Comparison of ENCODE assay signal across 15 cellular contexts in the genomic region with DNA sequence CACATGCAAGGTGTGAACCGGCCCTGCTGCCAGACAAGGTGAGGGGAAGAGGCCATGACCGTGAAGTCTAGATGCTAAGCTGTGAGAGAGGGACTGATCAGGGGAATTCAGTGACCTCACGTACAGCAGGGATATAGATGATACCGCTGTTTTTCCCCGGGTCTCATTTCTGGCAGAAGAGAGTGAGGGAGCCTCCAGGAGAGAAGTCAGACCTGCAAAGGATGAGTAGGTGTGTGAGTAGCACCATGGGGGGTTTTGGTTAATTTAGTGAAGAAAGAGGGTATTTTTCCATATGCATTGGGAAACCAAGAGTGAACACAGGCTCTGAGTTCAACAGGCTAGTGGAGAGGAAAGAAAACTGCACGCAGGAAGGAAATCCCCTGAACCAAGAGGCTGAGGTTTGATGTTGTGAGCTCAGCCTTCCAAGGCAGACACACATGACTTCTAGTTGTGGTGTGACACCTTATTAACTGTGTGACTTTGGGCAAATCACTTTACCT.
DNase-seq lines count a peak whose midpoint lies in the region; ATAC-seq, FAIRE-seq and TF ChIP-seq lines count a peak whose summit lies in the region.
"Had no signal": no experiment of that assay in that cellular context is flagged by ENCODE, and none has a peak within 500 bp of the region (broad histone marks: within the 10 kb centered on the region; RNA-seq: fewer than 3 reads in every experiment).

No MANE protein-coding gene starts in this region.

- H3K36me3 ChIP-seq in CD8-positive, alpha-beta T cell (ENCODE audit: insufficient read depth, low read length): no peaks in the 10 kb centered on the region
- H3K36me3 ChIP-seq: adrenal gland, vagina had no signal

- POLR2A ChIA-PET in CD8-positive, alpha-beta T cell (lab: Charles Lee): no interaction called here

- TF ChIP-seq CTCF in CD8-positive, alpha-beta T cell (IDR thresholded peaks at IDR 0.05): no peak

- H3K27me3 Mint-ChIP-seq in CD8-positive, alpha-beta T cell (ENCODE audit: low read depth): no peaks in the 10 kb centered on the region

- ATAC-seq in CD8-positive, alpha-beta T cell: peak; percentile 56
- ATAC-seq in GM18909 (IDR thresholded peaks at IDR 0.05; ENCODE audit: poor library complexity, unreplicated experiment) (peak; percentile 57), HG02642 (IDR thresholded peaks at IDR 0.05; ENCODE audit: poor library complexity, unreplicated experiment) (peak; percentile 62)

- H3K27ac ChIP-seq in CD8-positive, alpha-beta T cell (ENCODE audit: low read depth, low read length): no peak overlapping the region
- H3K27ac ChIP-seq: adrenal gland, vagina had no signal

- CTCF ChIA-PET in CD8-positive, alpha-beta T cell (lab: Charles Lee): no interaction called here

- peaks cover 2% of the 10 kb centered on the region for H3K9me3 Mint-ChIP-seq in CD8-positive, alpha-beta T cell

- H3K4me3 Mint-ChIP-seq in CD8-positive, alpha-beta T cell: no peak overlapping the region

- no peaks in the 10 kb centered on the region for H3K27me3 ChIP-seq in CD8-positive, alpha-beta T cell (ENCODE audit: insufficient read depth, low read length)
- H3K27me3 ChIP-seq: adrenal gland, vagina had no signal

- no peak overlapping the region for H3K27ac Mint-ChIP-seq in CD8-positive, alpha-beta T cell

- DNase-seq in CD8-positive, alpha-beta T cell: no peak
- peak; percentile 46 for DNase-seq in Jurkat, Clone E6-1 (ENCODE audit: low read depth, low spot score)
- DNase-seq in GM19239 (ENCODE audit: insufficient read length, low spot score): no peak
- DNase-seq in head of caudate nucleus: no peak
- DNase-seq in NCI-H1436 treated with DMSO at 0.1 percent for 48 hours (lab: John Stamatoyannopoulos, UW): no peak
- no peak for DNase-seq in G401 (ENCODE audit: low spot score)
- DNase-seq: activated CD4-positive, alpha-beta T cell treated with anti-CD3 and anti-CD28 coated beads for 1 hour; adrenal gland; KBM-7; mesendoderm; NCI-H2171 treated with DMSO at 0.1 percent for 48 hours; Right ventricle myocardium superior had no signal

- H3K9me3 ChIP-seq in CD8-positive, alpha-beta T cell (ENCODE audit: low read length): no peaks in the 10 kb centered on the region
- H3K9me3 ChIP-seq: adrenal gland, vagina had no signal

- H3K4me1 ChIP-seq in CD8-positive, alpha-beta T cell (ENCODE audit: insufficient read depth, low read length): no peaks in the 10 kb centered on the region
- H3K4me1 ChIP-seq: adrenal gland, vagina had no signal

- H3K4me3 ChIP-seq in CD8-positive, alpha-beta T cell (ENCODE audit: low read depth, low read length): no peak overlapping the region
- no peak overlapping the region for H3K4me3 ChIP-seq in Jurkat, Clone E6-1 (ENCODE audit: low read length)
- H3K4me3 ChIP-seq: adrenal gland, vagina had no signal

- no peak for FAIRE-seq in GM19239 (lab: Jason Lieb, UNC)

- intact Hi-C loops in CD8-positive, alpha-beta T cell (cut with DNase I, micrococcal nuclease): no loop called here
- intact Hi-C loops in head of caudate nucleus (cut with DNase I): no loop called here

- no peaks in the 10 kb centered on the region for H3K36me3 Mint-ChIP-seq in CD8-positive, alpha-beta T cell

- peaks cover 2% of the 10 kb centered on the region for H3K4me1 Mint-ChIP-seq in CD8-positive, alpha-beta T cell (ENCODE audit: low read depth)

- in situ Hi-C loops in G401 (cut with HindIII; ENCODE audit: low sequenced_read_pairs): no loop called here
